In genomic region chr4:153486281-153487151, GRCh38 we compare ENCODE assay signal across 8 cellular contexts. TPM values are rescaled to one million over a fixed set of nuclear protein-coding genes. Genes with fewer than 3 reads are reported as not detected.
DNase-seq lines count a peak whose midpoint lies in the region; ATAC-seq, FAIRE-seq and TF ChIP-seq lines count a peak whose summit lies in the region.

No MANE protein-coding gene starts in this region.

- peak; percentile 49 for FAIRE-seq in K562 (lab: Jason Lieb, UNC)

- H3K79me2 ChIP-seq in DND-41 (ENCODE audit: insufficient read depth, low read length) (peaks cover 99% of the 10 kb centered on the region), K562 (ENCODE audit: control insufficient read depth, insufficient read depth, low read length) (peaks cover 57% of the 10 kb centered on the region)

- H3K27ac ChIP-seq in DND-41 (ENCODE audit: low read length) (peak overlapping the region; percentile 37), K562 (ENCODE audit: extremely low read depth, low read depth, low read length) (no peak overlapping the region), mesodermal cell (ENCODE audit: low read depth, low read length, severe bottlenecking) (peak overlapping the region; percentile 69)

- no TSS peak for BruUV-seq in K562 (replicated peaks; lab: Mats Ljungman, UMichigan)

- CTCF ChIA-PET in K562 (lab: Yijun Ruan, JAX; ENCODE audit: low intra/inter-chr PET ratio) = no interaction called here
- CTCF ChIA-PET in HEK293T (lab: Yijun Ruan, JAX) = interaction anchor here (0.7 to 1.0 kb wide), 4 partner anchors 12 to 94 kb away, joined by 3 to 15 read pairs (median 5); no protein-coding TSS in a partner anchor

- H3K9ac ChIP-seq in DND-41 (ENCODE audit: low read depth, low read length) (0 out of 2 replicates have a peak overlapping the region, but pooled peaks have one; percentile 10), K562 (ENCODE audit: insufficient read depth in 1 of 2, low read depth in 2 of 2, low read length in 2 of 2) (peak overlapping the region in 1 of 2 experiments; percentile 72; a peak in 2 of 4 replicates)

- H3K4me2 ChIP-seq in DND-41 (ENCODE audit: insufficient read depth, low read length) (peak overlapping the region; percentile 27), K562 (ENCODE audit: insufficient read depth, low read length) (no peak overlapping the region)

- peaks cover 88% of the 10 kb centered on the region for H3K36me3 ChIP-seq in DND-41 (ENCODE audit: insufficient read depth, low read length)
- H3K36me3 ChIP-seq in K562 (ENCODE audit: control insufficient read depth, insufficient read depth, low read length) = peaks cover 24% of the 10 kb centered on the region; the same call in 2 of the 3 replicates
- H3K36me3 ChIP-seq in mesodermal cell (ENCODE audit: control insufficient read depth, insufficient read depth, low read length) = no peaks in the 10 kb centered on the region

- WGBS in K562 (ENCODE audit: insufficient coverage, low coverage, missing lambda C conversion rate) = 77% methylated on average over 14 of the region's 14 CpGs
- WGBS in mesodermal cell (ENCODE audit: insufficient coverage in 2 of 2), 2 experiments = 72% methylated on average over 12 to 13 of the region's 14 CpGs

- in situ Hi-C loops in K562 (cut with MboI) = no loop called here

- H3K27me3 ChIP-seq in DND-41 (ENCODE audit: insufficient read depth, low read length, poor library complexity) (no peaks in the 10 kb centered on the region), K562 (ENCODE audit: control insufficient read depth in 2 of 2, insufficient read depth in 2 of 2, low read length in 2 of 2) (no peaks in the 10 kb centered on the region)

- POLR2A ChIA-PET in K562 (lab: Yijun Ruan, JAX) = interaction anchor here (0.7 to 1.3 kb wide), 4 partner anchors 8 to 42 kb away, joined by 3 read pairs; no protein-coding TSS in a partner anchor
- POLR2A ChIA-PET in HEK293T (lab: Yijun Ruan, JAX) = interaction anchor here (0.6 to 4.3 kb wide), 6 partner anchors 9 to 141 kb away, joined by 3 to 36 read pairs (median 6); partner anchors contain the start of gene TMEM131L

- no peaks in the 10 kb centered on the region for H3K9me3 ChIP-seq in DND-41 (ENCODE audit: insufficient read depth, low read length, severe bottlenecking)
- H3K9me3 ChIP-seq in K562 (replicated peaks; ENCODE audit: control insufficient read depth, insufficient read depth, low read depth, low read length) = no peaks in the 10 kb centered on the region
- no peaks in the 10 kb centered on the region for H3K9me3 ChIP-seq in mesodermal cell (ENCODE audit: control insufficient read depth, low read length)

- ATAC-seq in DND-41 (ENCODE audit: insufficient read depth, low read depth) (no peak), K562 (peak; percentile 21), HG03175 (IDR thresholded peaks at IDR 0.05; ENCODE audit: unreplicated experiment) (no peak), GM18505 (IDR thresholded peaks at IDR 0.05; ENCODE audit: unreplicated experiment) (no peak)

- H4K20me1 ChIP-seq in DND-41 (ENCODE audit: insufficient read depth, low read length) (peaks cover 88% of the 10 kb centered on the region), K562 (replicated peaks; ENCODE audit: control insufficient read depth, insufficient read depth, low read length) (no peaks in the 10 kb centered on the region)

- TF ChIP-seq EP300 in K562 (IDR thresholded peaks at IDR 0.05; ENCODE audit: low read length) = no peak

- intact Hi-C loops in K562 (cut with micrococcal nuclease) = no loop called here

- no peak overlapping the region for H2AFZ ChIP-seq in DND-41 (ENCODE audit: low read depth, low read length)
- H2AFZ ChIP-seq in K562 (ENCODE audit: low read depth, low read length) = no peak overlapping the region

- TF ChIP-seq RAD21 in K562 (CRISPR knock-in tag; conservative IDR thresholded peaks at IDR 0.05 in 1 of 2, IDR thresholded peaks at IDR 0.05 in 1 of 2) = no peak

- no peaks in the 10 kb centered on the region for H3K9me1 ChIP-seq in K562 (ENCODE audit: control insufficient read depth, insufficient read depth, low read length)

- H3K4me1 ChIP-seq in DND-41 (ENCODE audit: insufficient read depth, low read length) (peaks cover 84% of the 10 kb centered on the region), K562 (replicated peaks in 1 of 2; ENCODE audit: control insufficient read depth in 2 of 2, insufficient read depth in 2 of 2, low read length in 2 of 2) (peaks cover 20 to 21% of the 10 kb centered on the region in 2 experiments; a peak in 4 of 5 replicates), mesodermal cell (ENCODE audit: control insufficient read depth, insufficient read depth, low read length, poor library complexity, severe bottlenecking) (peaks cover 44% of the 10 kb centered on the region)

- DNase-seq in DND-41 = no peak
- peak; percentile 34 for DNase-seq in LoVo (ENCODE audit: low spot score)
- DNase-seq in K562 (ENCODE audit: extremely low read depth in 1 of 4, low spot score in 3 of 4) = no peak
- no peak for DNase-seq in HEK293T (ENCODE audit: extremely low spot score)
- DNase-seq in NCI-H187 treated with DMSO at 0.1 percent for 48 hours (lab: John Stamatoyannopoulos, UW) = no peak

- no peak overlapping the region for H3K4me3 ChIP-seq in DND-41 (ENCODE audit: low read depth in 1 of 2, low read length in 2 of 2)
- no peak overlapping the region for H3K4me3 ChIP-seq in K562
- H3K4me3 ChIP-seq in mesodermal cell (ENCODE audit: extremely low read depth, insufficient read depth, low read length, poor library complexity, severe bottlenecking) = no peak overlapping the region

- TF ChIP-seq CTCF in DND-41 (IDR thresholded peaks at IDR 0.05; ENCODE audit: borderline replicate concordance, extremely low read depth, low read length, poor library complexity, severe bottlenecking) (no peak), K562 (IDR thresholded peaks at IDR 0.05 in 2 of 3, conservative IDR thresholded peaks at IDR 0.05 in 1 of 3; ENCODE audit: insufficient read depth in 2 of 3, low read depth in 1 of 3, low read length in 3 of 3) (no peak)

- TF ChIP-seq POLR2A in K562 (conservative IDR thresholded peaks at IDR 0.05) (no peak), GM18505 (IDR thresholded peaks at IDR 0.05; ENCODE audit: borderline replicate concordance, extremely low read depth, insufficient read depth, insufficient read length) (no peak)

TF ChIP-seq in K562, 482 proteins besides CTCF, POLR2A, EP300 and RAD21 (continues in another document):
- TF ChIP-seq MAFG (tag; conservative IDR thresholded peaks at IDR 0.05) (no peak), USF1 (CRISPR knock-in tag; IDR thresholded peaks at IDR 0.05) (0 out of 2 replicates have a peak, but pooled peaks have one; percentile 35), RAD51 (IDR thresholded peaks at IDR 0.05; ENCODE audit: borderline replicate concordance, low read depth) (peak; percentile 40)

TF ChIP-seq in HEK293T, 16 proteins besides CTCF, POLR2A, EP300 and RAD21:
- TF ChIP-seq FOXM1 (IDR thresholded peaks at IDR 0.05; ENCODE audit: borderline replicate concordance) = no peak
- TF ChIP-seq PKNOX1 (IDR thresholded peaks at IDR 0.05) = no peak
- no peak for TF ChIP-seq HDGF (IDR thresholded peaks at IDR 0.05; ENCODE audit: borderline replicate concordance)
- TF ChIP-seq LEF1 (IDR thresholded peaks at IDR 0.05; ENCODE audit: borderline replicate concordance) = no peak
- TF ChIP-seq SUZ12 (IDR thresholded peaks at IDR 0.05) = no peak
- no peak for TF ChIP-seq FOXA1 (IDR thresholded peaks at IDR 0.05)
- no peak for TF ChIP-seq ZNF384 (IDR thresholded peaks at IDR 0.05)
- TF ChIP-seq CTBP1 (IDR thresholded peaks at IDR 0.05; ENCODE audit: borderline replicate concordance) = no peak
- no peak for TF ChIP-seq ELF4 (IDR thresholded peaks at IDR 0.05)
- TF ChIP-seq TARDBP (IDR thresholded peaks at IDR 0.05) = no peak
- no peak for TF ChIP-seq BHLHE40 (IDR thresholded peaks at IDR 0.05; ENCODE audit: borderline replicate concordance)
- no peak for TF ChIP-seq L3MBTL2 (conservative IDR thresholded peaks at IDR 0.05)

RNA-seq across cellular contexts. Expression of gene TMEM131L, which starts 20.4 kb away (rescaled TPM):
- total RNA-seq in K562 (2011; cell fraction: chromatin; rRNA removed; ENCODE audit: low replicate concordance) = 67.0 and 118 TPM in 2 replicates
- total RNA-seq in K562 (2011; cell fraction: nucleolus; rRNA removed) = 37.9 and 39.4 TPM in 2 replicates
- total RNA-seq in K562 (2011; cell fraction: nucleoplasm; rRNA removed) = 60.0 and 67.7 TPM in 2 replicates
- total RNA-seq in K562 (2014; rRNA removed) (12.9 and 13.2 TPM in 2 replicates), K562 (2014; rRNA removed; fragmentation: Illumina TruSeq; extraction: Trizol) (15.0 and 16.0 TPM in 2 replicates), K562 (2015; rRNA removed; fragmentation: Illumina TruSeq; extraction: Trizol) (15.6 and 18.8 TPM in 2 replicates), K562 (2021) (18.6 and 20.8 TPM in 2 replicates)
- polyA plus RNA-seq in K562 (2011; rRNA removed) (9.7 and 10.0 TPM in 2 replicates), K562 (2014; fragmentation: Illumina TruSeq; extraction: Trizol) (13.1 and 15.4 TPM in 2 replicates), K562 (2014; fragmentation: Nextera tagmentation; extraction: Ambion mirVana) (1 to 10 TPM; 1.2 to 1.6 TPM), K562 (2014; rRNA removed) (6.9 and 7.5 TPM in 2 replicates)
- polyA plus RNA-seq in K562 (2011; cell fraction: cytosol; rRNA removed) = 6.9 and 9.0 TPM in 2 replicates
- 23.1 and 24.6 TPM in 2 replicates for polyA plus RNA-seq in K562 (2011; cell fraction: nucleus; rRNA removed)
- 10.8 and 11.2 TPM in 2 replicates for polyA plus RNA-seq in K562 (2012)
- polyA minus RNA-seq in K562 (2011; rRNA and poly(A)+ RNA removed) = 25.0 and 34.9 TPM in 2 replicates
- polyA minus RNA-seq in K562 (2011; cell fraction: cytosol; rRNA and poly(A)+ RNA removed) = 11.2 and 18.8 TPM in 2 replicates
- polyA minus RNA-seq in K562 (2011; cell fraction: nucleus; rRNA and poly(A)+ RNA removed) = 35.5 and 61.0 TPM in 2 replicates
- 10.6 TPM for polyA plus RNA-seq in mesodermal cell (2013, experiment 1 of 2)
- 12.5 TPM for polyA plus RNA-seq in mesodermal cell (2013, experiment 2 of 2)
